Comparison of ENCODE assay signal across 1 cellular context in genomic region chr13:90591927-90592268, GRCh38.
TF ChIP-seq lines count a peak whose summit lies in the region.

No MANE protein-coding gene starts in this region.

TF ChIP-seq in WTC11, 78 proteins besides CTCF, POLR2A, EP300 and RAD21 (continued from another document):
- TF ChIP-seq, protein P1, sequence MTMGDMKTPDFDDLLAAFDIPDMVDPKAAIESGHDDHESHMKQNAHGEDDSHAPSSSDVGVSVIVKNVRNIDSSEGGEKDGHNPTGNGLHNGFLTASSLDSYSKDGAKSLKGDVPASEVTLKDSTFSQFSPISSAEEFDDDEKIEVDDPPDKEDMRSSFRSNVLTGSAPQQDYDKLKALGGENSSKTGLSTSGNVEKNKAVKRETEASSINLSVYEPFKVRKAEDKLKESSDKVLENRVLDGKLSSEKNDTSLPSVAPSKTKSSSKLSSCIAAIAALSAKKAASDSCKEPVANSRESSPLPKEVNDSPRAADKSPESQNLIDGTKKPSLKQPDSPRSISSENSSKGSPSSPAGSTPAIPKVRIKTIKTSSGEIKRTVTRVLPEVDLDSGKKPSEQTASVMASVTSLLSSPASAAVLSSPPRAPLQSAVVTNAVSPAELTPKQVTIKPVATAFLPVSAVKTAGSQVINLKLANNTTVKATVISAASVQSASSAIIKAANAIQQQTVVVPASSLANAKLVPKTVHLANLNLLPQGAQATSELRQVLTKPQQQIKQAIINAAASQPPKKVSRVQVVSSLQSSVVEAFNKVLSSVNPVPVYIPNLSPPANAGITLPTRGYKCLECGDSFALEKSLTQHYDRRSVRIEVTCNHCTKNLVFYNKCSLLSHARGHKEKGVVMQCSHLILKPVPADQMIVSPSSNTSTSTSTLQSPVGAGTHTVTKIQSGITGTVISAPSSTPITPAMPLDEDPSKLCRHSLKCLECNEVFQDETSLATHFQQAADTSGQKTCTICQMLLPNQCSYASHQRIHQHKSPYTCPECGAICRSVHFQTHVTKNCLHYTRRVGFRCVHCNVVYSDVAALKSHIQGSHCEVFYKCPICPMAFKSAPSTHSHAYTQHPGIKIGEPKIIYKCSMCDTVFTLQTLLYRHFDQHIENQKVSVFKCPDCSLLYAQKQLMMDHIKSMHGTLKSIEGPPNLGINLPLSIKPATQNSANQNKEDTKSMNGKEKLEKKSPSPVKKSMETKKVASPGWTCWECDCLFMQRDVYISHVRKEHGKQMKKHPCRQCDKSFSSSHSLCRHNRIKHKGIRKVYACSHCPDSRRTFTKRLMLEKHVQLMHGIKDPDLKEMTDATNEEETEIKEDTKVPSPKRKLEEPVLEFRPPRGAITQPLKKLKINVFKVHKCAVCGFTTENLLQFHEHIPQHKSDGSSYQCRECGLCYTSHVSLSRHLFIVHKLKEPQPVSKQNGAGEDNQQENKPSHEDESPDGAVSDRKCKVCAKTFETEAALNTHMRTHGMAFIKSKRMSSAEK (CRISPR knock-in tag; IDR thresholded peaks at IDR 0.05; ENCODE audit: borderline replicate concordance), result no peak
- TF ChIP-seq GRHL2 (CRISPR knock-in tag; IDR thresholded peaks at IDR 0.05; ENCODE audit: insufficient replicate concordance, severe bottlenecking), result no peak
- TF ChIP-seq MLX (CRISPR knock-in tag; IDR thresholded peaks at IDR 0.05), result no peak
- TF ChIP-seq CDX4 (CRISPR knock-in tag; IDR thresholded peaks at IDR 0.05; ENCODE audit: borderline replicate concordance), result no peak
- no peak for TF ChIP-seq SP1 (CRISPR knock-in tag; conservative IDR thresholded peaks at IDR 0.05)
- no peak for TF ChIP-seq GABPB1 (CRISPR knock-in tag; IDR thresholded peaks at IDR 0.05)
- no peak for TF ChIP-seq ZMAT4 (CRISPR knock-in tag; IDR thresholded peaks at IDR 0.05)
- TF ChIP-seq ZNF281 (CRISPR knock-in tag; IDR thresholded peaks at IDR 0.05), result no peak
- TF ChIP-seq ATF3 (CRISPR knock-in tag; conservative IDR thresholded peaks at IDR 0.05), result no peak
- TF ChIP-seq, protein P2, sequence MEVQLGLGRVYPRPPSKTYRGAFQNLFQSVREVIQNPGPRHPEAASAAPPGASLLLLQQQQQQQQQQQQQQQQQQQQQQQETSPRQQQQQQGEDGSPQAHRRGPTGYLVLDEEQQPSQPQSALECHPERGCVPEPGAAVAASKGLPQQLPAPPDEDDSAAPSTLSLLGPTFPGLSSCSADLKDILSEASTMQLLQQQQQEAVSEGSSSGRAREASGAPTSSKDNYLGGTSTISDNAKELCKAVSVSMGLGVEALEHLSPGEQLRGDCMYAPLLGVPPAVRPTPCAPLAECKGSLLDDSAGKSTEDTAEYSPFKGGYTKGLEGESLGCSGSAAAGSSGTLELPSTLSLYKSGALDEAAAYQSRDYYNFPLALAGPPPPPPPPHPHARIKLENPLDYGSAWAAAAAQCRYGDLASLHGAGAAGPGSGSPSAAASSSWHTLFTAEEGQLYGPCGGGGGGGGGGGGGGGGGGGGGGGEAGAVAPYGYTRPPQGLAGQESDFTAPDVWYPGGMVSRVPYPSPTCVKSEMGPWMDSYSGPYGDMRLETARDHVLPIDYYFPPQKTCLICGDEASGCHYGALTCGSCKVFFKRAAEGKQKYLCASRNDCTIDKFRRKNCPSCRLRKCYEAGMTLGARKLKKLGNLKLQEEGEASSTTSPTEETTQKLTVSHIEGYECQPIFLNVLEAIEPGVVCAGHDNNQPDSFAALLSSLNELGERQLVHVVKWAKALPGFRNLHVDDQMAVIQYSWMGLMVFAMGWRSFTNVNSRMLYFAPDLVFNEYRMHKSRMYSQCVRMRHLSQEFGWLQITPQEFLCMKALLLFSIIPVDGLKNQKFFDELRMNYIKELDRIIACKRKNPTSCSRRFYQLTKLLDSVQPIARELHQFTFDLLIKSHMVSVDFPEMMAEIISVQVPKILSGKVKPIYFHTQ (CRISPR knock-in tag; IDR thresholded peaks at IDR 0.05), result no peak
- TF ChIP-seq, protein P3, sequence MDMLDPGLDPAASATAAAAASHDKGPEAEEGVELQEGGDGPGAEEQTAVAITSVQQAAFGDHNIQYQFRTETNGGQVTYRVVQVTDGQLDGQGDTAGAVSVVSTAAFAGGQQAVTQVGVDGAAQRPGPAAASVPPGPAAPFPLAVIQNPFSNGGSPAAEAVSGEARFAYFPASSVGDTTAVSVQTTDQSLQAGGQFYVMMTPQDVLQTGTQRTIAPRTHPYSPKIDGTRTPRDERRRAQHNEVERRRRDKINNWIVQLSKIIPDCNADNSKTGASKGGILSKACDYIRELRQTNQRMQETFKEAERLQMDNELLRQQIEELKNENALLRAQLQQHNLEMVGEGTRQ (CRISPR knock-in tag; IDR thresholded peaks at IDR 0.05), result no peak
- TF ChIP-seq ZNF671 (CRISPR knock-in tag; IDR thresholded peaks at IDR 0.05), result no peak
- no peak for TF ChIP-seq TCF7 (CRISPR knock-in tag; IDR thresholded peaks at IDR 0.05; ENCODE audit: low read depth)
- TF ChIP-seq ZNF512 (CRISPR knock-in tag; IDR thresholded peaks at IDR 0.05; ENCODE audit: borderline replicate concordance), result no peak
- TF ChIP-seq RORB (CRISPR knock-in tag; IDR thresholded peaks at IDR 0.05), result no peak
